13 cellular contexts compared by ENCODE assay signal in genomic region chr5:58455966-58456365, GRCh38. TPM values are rescaled to one million over a fixed set of nuclear protein-coding genes. Genes with fewer than 3 reads are reported as not detected.
DNase-seq lines count a peak whose midpoint lies in the region; ATAC-seq, FAIRE-seq and TF ChIP-seq lines count a peak whose summit lies in the region.
"Had no signal": no experiment of that assay in that cellular context is flagged by ENCODE, and none has a peak within 500 bp of the region (broad histone marks: within the 10 kb centered on the region; RNA-seq: fewer than 3 reads in every experiment).

No MANE protein-coding gene starts in this region.

- peaks cover 50% of the 10 kb centered on the region; the same call in 1 of the 2 replicates for H3F3A ChIP-seq in GM23248 (ENCODE audit: insufficient read depth)

- no peaks in the 10 kb centered on the region; the same call in 1 of the 2 replicates for H4K20me1 ChIP-seq in GM23248 (ENCODE audit: insufficient read depth)

- H3K4me1 ChIP-seq in GM23248 (ENCODE audit: insufficient read depth): peaks cover 36% of the 10 kb centered on the region
- H3K4me1 ChIP-seq in pancreas: peaks cover 0 to 16% (median 11%) of the 10 kb centered on the region in 3 donors

- H3K79me2 ChIP-seq in GM23248 (ENCODE audit: insufficient read depth): peaks cover 33% of the 10 kb centered on the region

- no peak overlapping the region for H3K4me2 ChIP-seq in GM23248 (ENCODE audit: unreplicated experiment)

- WGBS in GM23248 (ENCODE audit: low coverage in 1 of 2, low lambda C conversion rate in 2 of 2, missing lambda C conversion rate in 2 of 2), 2 experiments: 93 to 94% methylated on average over 5 of the region's 5 CpGs
- 69 to 73% methylated on average over 5 of the region's 5 CpGs for WGBS in pancreas, 2 donors

- H3K36me3 ChIP-seq in GM23248 (ENCODE audit: low read depth) (peaks cover 62% of the 10 kb centered on the region), pancreas (peaks cover 0 to 48% (median 21%) of the 10 kb centered on the region in 3 donors)

- TF ChIP-seq CTCF in astrocyte of the spinal cord (IDR thresholded peaks at IDR 0.05; ENCODE audit: low read depth, low read length): no peak
- no peak for TF ChIP-seq CTCF in pancreas (IDR thresholded peaks at IDR 0.05)

- H3K4me3 ChIP-seq in GM23248 (peak overlapping the region; percentile 98; the same call in 1 of the 2 replicates), astrocyte of the spinal cord (ENCODE audit: low read depth, low read length) (peak overlapping the region; percentile 90), pancreas (peak overlapping the region in 2 of 4 donors; percentile 87 to 90)

- intact Hi-C loops in pancreas (cut with DNase I): no loop called here

- H3K27me3 ChIP-seq in GM23248 (replicated peaks; ENCODE audit: insufficient read depth) (no peaks in the 10 kb centered on the region), pancreas (no peaks in the 10 kb centered on the region)
- H3K27me3 ChIP-seq: right lobe of liver had no signal

- no peak overlapping the region for H2AFZ ChIP-seq in GM23248

- in situ Hi-C loops in GM23248 (cut with MboI) (loop anchor here (5.0 to 25.0 kb wide), 3 partner anchors 569 to 1544 kb away; partner anchors contain the start of gene SETD9), astrocyte of the spinal cord (cut with HindIII; ENCODE audit: low sequenced_read_pairs) (loop anchor here (25.0 kb wide), 2 partner anchors 669 to 969 kb away; partner anchors contain the start of gene ACTBL2)

- H3K9me2 ChIP-seq in GM23248 (ENCODE audit: insufficient read depth): no peaks in the 10 kb centered on the region

- DNase-seq in GM23248: no peak
- DNase-seq in astrocyte of the spinal cord (ENCODE audit: low read depth, low spot score): peak; percentile 18
- DNase-seq in glomerular visceral epithelial cell (ENCODE audit: extremely low spot score): peak; percentile 47
- DNase-seq in renal cortical epithelial cell (ENCODE audit: low read depth): peak; percentile 12
- DNase-seq in NCI-H748 (lab: John Stamatoyannopoulos, UW; ENCODE audit: unreplicated experiment): no peak
- DNase-seq in pancreas: no peak
- DNase-seq in HTR-8/SVneo (ENCODE audit: insufficient read length, low spot score): no peak
- DNase-seq: CD4-positive, alpha-beta memory T cell; NCI-H526; right lobe of liver had no signal

- ATAC-seq in GM18520 (IDR thresholded peaks at IDR 0.05; ENCODE audit: unreplicated experiment): no peak
- ATAC-seq in pancreas: no peak
- ATAC-seq: activated T-helper 17 cell treated with anti-CD3 and anti-CD28 coated beads, Interleukin-2, amount 50 U/mL, for 72 hours; right lobe of liver had no signal

- no peak overlapping the region for H3K9ac ChIP-seq in GM23248

- FAIRE-seq in pancreas (lab: Jason Lieb, UNC): no peak
- no peak for FAIRE-seq in HTR-8/SVneo (lab: Jason Lieb, UNC)

- no peak overlapping the region for H3K27ac ChIP-seq in GM23248
- no peak overlapping the region for H3K27ac ChIP-seq in pancreas
- H3K27ac ChIP-seq: HL-60, right lobe of liver had no signal

- H3K9me3 ChIP-seq in GM23248 (ENCODE audit: low read depth): no peaks in the 10 kb centered on the region
- no peaks in the 10 kb centered on the region for H3K9me3 ChIP-seq in pancreas
- H3K9me3 ChIP-seq: right lobe of liver had no signal

RNA-seq across cellular contexts. Expression of gene PLK2, which starts 3.9 kb away (rescaled TPM):
- 92.3 and 122 TPM in 2 replicates for total RNA-seq in GM23248 (2014; rRNA removed; shearing (Covaris generic))
- polyA plus RNA-seq in GM23248 (2016; fragmentation: Nextera tagmentation; extraction: Ambion mirVana) (43.8 and 45.2 TPM in 2 replicates), pancreas (10 to 100 TPM; 16.3 to 47.8 TPM)
- total RNA-seq in renal cortical epithelial cell (830 and 1,372 TPM in 2 replicates), pancreas (10 to 100 TPM; 16.2 to 40.3 (median 25.6) TPM)

RNA-seq across cellular contexts. Expression of gene GAPT, which starts 35.3 kb away (rescaled TPM):
- not detected in 2 replicates for total RNA-seq in GM23248 (2014; rRNA removed; shearing (Covaris generic))
- polyA plus RNA-seq in GM23248 (2016; fragmentation: Nextera tagmentation; extraction: Ambion mirVana) (not detected in 2 replicates), pancreas (under 1 TPM; 0.28 to 0.38 TPM)
- total RNA-seq in renal cortical epithelial cell (not detected in 2 replicates), pancreas (1 to 10 TPM in 3 of 6 donors, under 1 TPM in 1, not detected in 2; 0.16 to 3.2 (median 1.3) TPM)
- total RNA-seq: activated T-helper 17 cell treated with anti-CD3 and anti-CD28 coated beads, Interleukin-2, amount 50 U/mL, for 72 hours; CD4-positive, alpha-beta memory T cell had no signal

Comparison
In these comparisons a context has a peak if more than half of its experiments do, and no peak if none do; other contexts are left out.
1. DNase-seq: peak in astrocyte of the spinal cord (single experiment), glomerular visceral epithelial cell (single experiment) and renal cortical epithelial cell (single experiment); none in GM23248 (single experiment), NCI-H748 (single experiment), pancreas (0 of 6) and HTR-8/SVneo (single experiment).